In genomic region chr7:6016653-6016966, GRCh38 we compare ENCODE assay signal across 1 cellular context.
TF ChIP-seq lines count a peak whose summit lies in the region.

No MANE protein-coding gene starts in this region.

TF ChIP-seq in IMR-90, 13 proteins besides CTCF, POLR2A, EP300 and RAD21:
- TF ChIP-seq FOS (IDR thresholded peaks at IDR 0.05; ENCODE audit: low read depth, low read length): no peak
- no peak for TF ChIP-seq ELK1 (IDR thresholded peaks at IDR 0.05; ENCODE audit: borderline replicate concordance, low read depth, low read length)
- no peak for TF ChIP-seq MAFK (IDR thresholded peaks at IDR 0.05; ENCODE audit: low read depth, low read length)
- no peak for TF ChIP-seq NFE2L2 (IDR thresholded peaks at IDR 0.05; ENCODE audit: low read depth, low read length)
- TF ChIP-seq RCOR1 (IDR thresholded peaks at IDR 0.05; ENCODE audit: insufficient replicate concordance, low read length): no peak
- TF ChIP-seq BHLHE40 (IDR thresholded peaks at IDR 0.05; ENCODE audit: low read depth, low read length): no peak
- no peak for TF ChIP-seq SMC3 (IDR thresholded peaks at IDR 0.05; ENCODE audit: low read depth, low read length)
- no peak for TF ChIP-seq MAZ (IDR thresholded peaks at IDR 0.05; ENCODE audit: borderline replicate concordance, low read depth, low read length)
- TF ChIP-seq RFX5 (IDR thresholded peaks at IDR 0.05; ENCODE audit: low read depth, low read length): no peak
- TF ChIP-seq USF2 (IDR thresholded peaks at IDR 0.05; ENCODE audit: low read depth, low read length): no peak
- TF ChIP-seq CEBPB (IDR thresholded peaks at IDR 0.05; ENCODE audit: low read depth, low read length): no peak
- no peak for TF ChIP-seq CHD1 (IDR thresholded peaks at IDR 0.05; ENCODE audit: low read depth, low read length)
